25 cellular contexts compared by ENCODE assay signal in genomic region chr1:5842700-5843099, GRCh38.
"Had no signal": no experiment of that assay in that cellular context is flagged by ENCODE, and none has a peak within 500 bp of the region (broad histone marks: within the 10 kb centered on the region; RNA-seq: fewer than 3 reads in every experiment).

No MANE protein-coding gene starts in this region.

- H3K79me2 ChIP-seq: hepatocyte had no signal

- H3K27me3 ChIP-seq: foreskin keratinocyte, hepatocyte had no signal

- H3K4me2 ChIP-seq: hepatocyte had no signal

- H3K4me1 ChIP-seq: esophagus muscularis mucosa, foreskin keratinocyte, gastroesophageal sphincter, heart left ventricle, left ventricle myocardium inferior, lower lobe of right lung had no signal

- H3K9me3 ChIP-seq: esophagus muscularis mucosa, gastroesophageal sphincter, heart left ventricle, left ventricle myocardium inferior, lower lobe of right lung had no signal

- H3K4me3 ChIP-seq: coronary artery, dorsolateral prefrontal cortex, esophagus muscularis mucosa, gastroesophageal sphincter, heart left ventricle, hepatocyte, left ventricle myocardium inferior, lower lobe of right lung had no signal

- H3K36me3 ChIP-seq: esophagus muscularis mucosa, gastroesophageal sphincter, heart left ventricle, left ventricle myocardium inferior, lower lobe of right lung had no signal

- H3K27ac ChIP-seq: coronary artery, dorsolateral prefrontal cortex, esophagus muscularis mucosa, foreskin keratinocyte, gastroesophageal sphincter, heart left ventricle, hepatocyte, left ventricle myocardium inferior, lower lobe of right lung had no signal

- DNase-seq: dermis blood vessel endothelial cell; dorsolateral prefrontal cortex; effector CD4-positive, alpha-beta T cell; effector memory CD4-positive, alpha-beta T cell; foreskin keratinocyte; heart left ventricle; hypothalamus; immature natural killer cell; islet precursor cell; kidney; kidney glomerular epithelial cell; left cardiac atrium; left ventricle myocardium inferior; lower lobe of right lung; mesendoderm; midbrain; naive thymus-derived CD4-positive, alpha-beta T cell had no signal

- FAIRE-seq: colon, endothelial cell of umbilical vein, frontal cortex, kidney had no signal

- H2AFZ ChIP-seq: hepatocyte had no signal

- ATAC-seq: foreskin keratinocyte; gastroesophageal sphincter; heart left ventricle; left cardiac atrium; left lobe of liver; naive thymus-derived CD4-positive, alpha-beta T cell had no signal
